Comparison of ENCODE assay signal across 1 cellular context in genomic region chr4:165079476-165079875, GRCh38.
A peak's percentile ranks its signal among the peaks of the same experiment; 100 is the strongest.
TF ChIP-seq lines count a peak whose summit lies in the region.

No MANE protein-coding gene starts in this region.

TF ChIP-seq in HepG2, 621 proteins besides CTCF, POLR2A, EP300 and RAD21:
- TF ChIP-seq RFX1 (IDR thresholded peaks at IDR 0.05): no peak
- peak; percentile 63; the same call in 1 of the 2 replicates for TF ChIP-seq MAFF (IDR thresholded peaks at IDR 0.05; ENCODE audit: low read depth, low read length)
- peak; percentile 56 to 75 for TF ChIP-seq MAFK (conservative IDR thresholded peaks at IDR 0.05 in 1 of 2, IDR thresholded peaks at IDR 0.05 in 1 of 2; ENCODE audit: low read length in 2 of 2)
